13 cellular contexts compared by ENCODE assay signal in genomic region chr12:19198272-19198671, GRCh38.
A peak's percentile ranks its signal among the peaks of the same experiment; 100 is the strongest.
DNase-seq lines count a peak whose midpoint lies in the region; ATAC-seq, FAIRE-seq and TF ChIP-seq lines count a peak whose summit lies in the region.
"Had no signal": no experiment of that assay in that cellular context is flagged by ENCODE, and none has a peak within 500 bp of the region (broad histone marks: within the 10 kb centered on the region; RNA-seq: fewer than 3 reads in every experiment).

No MANE protein-coding gene starts in this region.

- H2AFZ ChIP-seq in astrocyte (ENCODE audit: low read depth, low read length) (no peak overlapping the region), keratinocyte (ENCODE audit: control insufficient read depth, low read length) (no peak overlapping the region)

- no peak for TF ChIP-seq CTCF in astrocyte (IDR thresholded peaks at IDR 0.05; ENCODE audit: insufficient read depth, low read depth, low read length)
- no peak for TF ChIP-seq CTCF in keratinocyte (optimal IDR thresholded peaks at IDR 0.05 in 1 of 3, IDR thresholded peaks at IDR 0.05 in 1 of 3, conservative IDR thresholded peaks at IDR 0.05 in 1 of 3; ENCODE audit: extremely low read depth in 1 of 3, insufficient read depth in 2 of 3, low read length in 3 of 3)
- TF ChIP-seq CTCF in nephron progenitor cell (IDR thresholded peaks at IDR 0.05), result no peak

- no peak overlapping the region for H3K4me3 Mint-ChIP-seq in astrocyte (ENCODE audit: unreplicated experiment)
- no peak overlapping the region for H3K4me3 Mint-ChIP-seq in nephron progenitor cell
- H3K4me3 Mint-ChIP-seq: activated CD8-positive, alpha-beta memory T cell treated with anti-CD3 and anti-CD28 coated beads, Interleukin-2, amount 10 ng/mL, durations not matched to agents 7 days and 5 days had no signal

- DNase-seq in Daoy (ENCODE audit: low read depth), result peak; percentile 64
- peak; percentile 97 for DNase-seq in M059J (ENCODE audit: low read depth)
- DNase-seq in astrocyte (ENCODE audit: low read depth), result peak; percentile 82
- peak; percentile 15 for DNase-seq in keratinocyte (ENCODE audit: low read depth, low spot score)
- no peak for DNase-seq in NCI-H1694 treated with DMSO at 0.1 percent for 48 hours (lab: John Stamatoyannopoulos, UW)
- no peak for DNase-seq in putamen (ENCODE audit: low spot score)
- DNase-seq in nephron progenitor cell, result no peak
- DNase-seq: activated CD8-positive, alpha-beta memory T cell treated with anti-CD3 and anti-CD28 coated beads, Interleukin-2, amount 10 ng/mL, durations not matched to agents 7 days and 5 days; midbrain; NCI-H2107; stomach had no signal

- H3K9me3 ChIP-seq in astrocyte (ENCODE audit: insufficient read depth, low read depth, low read length), result no peaks in the 10 kb centered on the region
- H3K9me3 ChIP-seq in keratinocyte (ENCODE audit: control insufficient read depth, low read depth, low read length), result no peaks in the 10 kb centered on the region
- H3K9me3 ChIP-seq: stomach had no signal

- H3K9ac ChIP-seq in astrocyte (ENCODE audit: low read length) (peak overlapping the region; percentile 15), keratinocyte (ENCODE audit: control insufficient read depth, extremely low read depth, insufficient read depth, low read length) (no peak overlapping the region)

- H3K79me2 ChIP-seq in astrocyte (ENCODE audit: insufficient read depth, low read length), result peaks cover 37% of the 10 kb centered on the region
- peaks cover 42% of the 10 kb centered on the region for H3K79me2 ChIP-seq in keratinocyte (ENCODE audit: control insufficient read depth, insufficient read depth, low read length)

- H4K20me1 ChIP-seq in astrocyte (ENCODE audit: insufficient read depth, low read length) (peaks cover 7% of the 10 kb centered on the region), keratinocyte (ENCODE audit: control insufficient read depth, extremely low read depth, insufficient read depth, low read length) (peaks cover 4% of the 10 kb centered on the region)

- H3K9me3 Mint-ChIP-seq in astrocyte (ENCODE audit: unreplicated experiment), result no peaks in the 10 kb centered on the region
- no peaks in the 10 kb centered on the region for H3K9me3 Mint-ChIP-seq in nephron progenitor cell

- H3K4me3 ChIP-seq in astrocyte (ENCODE audit: insufficient read depth, low read depth, low read length) (no peak overlapping the region), keratinocyte (ENCODE audit: control insufficient read depth in 2 of 3, extremely low read depth in 1 of 3, insufficient read depth in 2 of 3, low read depth in 1 of 3, low read length in 3 of 3) (no peak overlapping the region)
- H3K4me3 ChIP-seq: stomach had no signal

- H3K27ac Mint-ChIP-seq in astrocyte (ENCODE audit: unreplicated experiment) (no peak overlapping the region), nephron progenitor cell (no peak overlapping the region)
- H3K27ac Mint-ChIP-seq: activated CD8-positive, alpha-beta memory T cell treated with anti-CD3 and anti-CD28 coated beads, Interleukin-2, amount 10 ng/mL, durations not matched to agents 7 days and 5 days had no signal

- dilution Hi-C loops in keratinocyte (cut with MboI; ENCODE audit: extremely low pct_ligation_motif_present, low sequenced_read_pairs), result no loop called here

- H3K27me3 ChIP-seq in astrocyte (ENCODE audit: insufficient read depth, low read length) (no peaks in the 10 kb centered on the region), keratinocyte (ENCODE audit: control insufficient read depth, extremely low read depth, insufficient read depth, low read length) (no peaks in the 10 kb centered on the region)
- H3K27me3 ChIP-seq: stomach had no signal

- no peaks in the 10 kb centered on the region for H3K36me3 Mint-ChIP-seq in astrocyte (ENCODE audit: low read depth, unreplicated experiment)
- H3K36me3 Mint-ChIP-seq in nephron progenitor cell (ENCODE audit: low read depth), result no peaks in the 10 kb centered on the region
- H3K36me3 Mint-ChIP-seq: activated CD8-positive, alpha-beta memory T cell treated with anti-CD3 and anti-CD28 coated beads, Interleukin-2, amount 10 ng/mL, durations not matched to agents 7 days and 5 days had no signal

- peaks cover 8% of the 10 kb centered on the region for H3K4me1 ChIP-seq in astrocyte (ENCODE audit: insufficient read depth, low read length)
- peaks cover 15% of the 10 kb centered on the region for H3K4me1 ChIP-seq in keratinocyte (ENCODE audit: control insufficient read depth, extremely low read depth, insufficient read depth, low read length)

- H3K27ac ChIP-seq in astrocyte (ENCODE audit: low read depth, low read length), result peak overlapping the region; percentile 47
- no peak overlapping the region for H3K27ac ChIP-seq in keratinocyte (ENCODE audit: control insufficient read depth, insufficient read depth, low read length)
- H3K27ac ChIP-seq: stomach had no signal

- H3K4me1 Mint-ChIP-seq in astrocyte (ENCODE audit: low read depth, unreplicated experiment) (peaks cover 13% of the 10 kb centered on the region), nephron progenitor cell (no peaks in the 10 kb centered on the region)

- ATAC-seq in GM19351 (IDR thresholded peaks at IDR 0.05; ENCODE audit: unreplicated experiment), result no peak
- ATAC-seq: activated CD8-positive, alpha-beta memory T cell treated with anti-CD3 and anti-CD28 coated beads, Interleukin-2, amount 10 ng/mL, durations not matched to agents 7 days and 5 days; Panc1 had no signal

- H3K4me2 ChIP-seq in astrocyte (ENCODE audit: low read length) (no peak overlapping the region), keratinocyte (ENCODE audit: control insufficient read depth, extremely low read depth, insufficient read depth, low read depth, low read length) (peak overlapping the region; percentile 30)

- H3K9me1 ChIP-seq in keratinocyte (ENCODE audit: control insufficient read depth, extremely low read depth, insufficient read depth, low read length), result no peaks in the 10 kb centered on the region

- FAIRE-seq in astrocyte (lab: Jason Lieb, UNC), result peak; percentile 13
- FAIRE-seq in keratinocyte (lab: Jason Lieb, UNC), result peak; percentile 80

- no peaks in the 10 kb centered on the region for H3K36me3 ChIP-seq in astrocyte (ENCODE audit: insufficient read depth, low read length)
- H3K36me3 ChIP-seq in keratinocyte (ENCODE audit: control insufficient read depth in 2 of 2, extremely low read depth in 1 of 2, insufficient read depth in 2 of 2, low read length in 2 of 2), result no peaks in the 10 kb centered on the region
- H3K36me3 ChIP-seq: stomach had no signal

- H3K27me3 Mint-ChIP-seq in astrocyte (ENCODE audit: low read depth, unreplicated experiment) (no peaks in the 10 kb centered on the region), nephron progenitor cell (ENCODE audit: low read depth, poor library complexity) (no peaks in the 10 kb centered on the region)
- H3K27me3 Mint-ChIP-seq: activated CD8-positive, alpha-beta memory T cell treated with anti-CD3 and anti-CD28 coated beads, Interleukin-2, amount 10 ng/mL, durations not matched to agents 7 days and 5 days had no signal

Comparison
In these comparisons a context has a peak if more than half of its experiments do, and no peak if none do; other contexts are left out.
1. DNase-seq: peak in Daoy (single experiment), M059J (single experiment), astrocyte (single experiment) and keratinocyte (single experiment); none in NCI-H1694 treated with DMSO at 0.1 percent for 48 hours (single experiment), putamen (single experiment) and nephron progenitor cell (single experiment).